Comparison of ENCODE assay signal across 10 cellular contexts in genomic region chr13:41384749-41385503, GRCh38.
DNase-seq lines count a peak whose midpoint lies in the region; ATAC-seq and TF ChIP-seq lines count a peak whose summit lies in the region.
"Had no signal": no experiment of that assay in that cellular context is flagged by ENCODE, and none has a peak within 500 bp of the region (broad histone marks: within the 10 kb centered on the region; RNA-seq: fewer than 3 reads in every experiment).

No MANE protein-coding gene starts in this region.

- H3K9me3 Mint-ChIP-seq in CD14-positive monocyte, result peaks cover 0 to 2% (median 0%) of the 10 kb centered on the region in 7 donors
- H3K9me3 Mint-ChIP-seq: memory B cell had no signal

- intact Hi-C loops in CD14-positive monocyte (cut with micrococcal nuclease), result no loop called here

- no peak overlapping the region for H3K4me3 Mint-ChIP-seq in CD14-positive monocyte
- H3K4me3 Mint-ChIP-seq: memory B cell had no signal

- DNase-seq in CD14-positive monocyte (ENCODE audit: low spot score), result no peak
- no peak for DNase-seq in HFF-Myc (ENCODE audit: extremely low read depth, low read depth)
- DNase-seq in astrocyte of the cerebellum (ENCODE audit: low read depth), result no peak
- no peak for DNase-seq in left lobe of liver (ENCODE audit: low spot score)
- DNase-seq in putamen (ENCODE audit: low spot score), result no peak
- no peak for DNase-seq in NCI-H1092 (lab: John Stamatoyannopoulos, UW)
- DNase-seq in H4 (ENCODE audit: low spot score), result no peak
- DNase-seq: central memory CD4-positive, alpha-beta T cell had no signal

- no peaks in the 10 kb centered on the region for H3K36me3 Mint-ChIP-seq in CD14-positive monocyte

- H3K27ac Mint-ChIP-seq in CD14-positive monocyte, result peak overlapping the region in 1 of 7 donors; percentile 62
- H3K27ac Mint-ChIP-seq: memory B cell had no signal

- in situ Hi-C loops in astrocyte of the cerebellum (cut with HindIII; ENCODE audit: low sequenced_read_pairs), result no loop called here

- ATAC-seq in left lobe of liver, result peak; percentile 24
- ATAC-seq in GM21737 (IDR thresholded peaks at IDR 0.05; ENCODE audit: unreplicated experiment), result no peak

- H3K4me1 Mint-ChIP-seq in CD14-positive monocyte, result peaks cover 26% of the 10 kb centered on the region
- H3K4me1 Mint-ChIP-seq: memory B cell had no signal

- H3K4me3 ChIP-seq in HFF-Myc (replicated peaks; ENCODE audit: low read depth, low read length) (no peak overlapping the region), astrocyte of the cerebellum (ENCODE audit: low read depth, low read length) (no peak overlapping the region)

- TF ChIP-seq CTCF in CD14-positive monocyte (IDR thresholded peaks at IDR 0.05) (peak; percentile 49), HFF-Myc (IDR thresholded peaks at IDR 0.05; ENCODE audit: low read depth, low read length, missing control alignments) (peak; percentile 43), astrocyte of the cerebellum (IDR thresholded peaks at IDR 0.05; ENCODE audit: low read depth, low read length, missing control alignments) (peak; percentile 37)

- H3K27me3 Mint-ChIP-seq in CD14-positive monocyte (ENCODE audit: low read depth in 3 of 3), result peaks cover 1 to 4% (median 3%) of the 10 kb centered on the region in 3 donors
